Comparison of ENCODE assay signal across 1 cellular context in the genomic region with DNA sequence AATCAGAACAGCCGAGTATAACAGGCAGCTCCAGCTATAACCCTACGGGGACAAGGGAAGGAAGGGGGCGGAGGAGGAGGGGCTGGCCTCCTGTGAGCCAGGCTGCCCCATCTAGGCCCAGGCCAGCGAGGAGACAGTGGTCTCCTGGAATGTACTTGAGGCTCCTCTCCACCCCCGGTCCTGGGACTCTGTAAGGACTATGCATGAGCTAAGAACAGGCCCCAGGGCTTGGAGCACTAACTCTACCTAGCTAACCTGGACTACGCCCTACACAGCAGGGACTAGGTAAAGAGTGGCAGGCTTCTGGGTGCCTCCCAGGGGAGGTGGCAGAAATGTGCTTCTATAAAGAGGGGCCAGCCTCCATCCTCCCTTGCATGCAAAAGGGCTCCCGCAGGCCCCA.
TF ChIP-seq lines count a peak whose summit lies in the region.

No MANE protein-coding gene starts in this region.

TF ChIP-seq in GM23338, 12 proteins besides CTCF, POLR2A, EP300 and RAD21 (continued from another document):
- TF ChIP-seq, protein P1, sequence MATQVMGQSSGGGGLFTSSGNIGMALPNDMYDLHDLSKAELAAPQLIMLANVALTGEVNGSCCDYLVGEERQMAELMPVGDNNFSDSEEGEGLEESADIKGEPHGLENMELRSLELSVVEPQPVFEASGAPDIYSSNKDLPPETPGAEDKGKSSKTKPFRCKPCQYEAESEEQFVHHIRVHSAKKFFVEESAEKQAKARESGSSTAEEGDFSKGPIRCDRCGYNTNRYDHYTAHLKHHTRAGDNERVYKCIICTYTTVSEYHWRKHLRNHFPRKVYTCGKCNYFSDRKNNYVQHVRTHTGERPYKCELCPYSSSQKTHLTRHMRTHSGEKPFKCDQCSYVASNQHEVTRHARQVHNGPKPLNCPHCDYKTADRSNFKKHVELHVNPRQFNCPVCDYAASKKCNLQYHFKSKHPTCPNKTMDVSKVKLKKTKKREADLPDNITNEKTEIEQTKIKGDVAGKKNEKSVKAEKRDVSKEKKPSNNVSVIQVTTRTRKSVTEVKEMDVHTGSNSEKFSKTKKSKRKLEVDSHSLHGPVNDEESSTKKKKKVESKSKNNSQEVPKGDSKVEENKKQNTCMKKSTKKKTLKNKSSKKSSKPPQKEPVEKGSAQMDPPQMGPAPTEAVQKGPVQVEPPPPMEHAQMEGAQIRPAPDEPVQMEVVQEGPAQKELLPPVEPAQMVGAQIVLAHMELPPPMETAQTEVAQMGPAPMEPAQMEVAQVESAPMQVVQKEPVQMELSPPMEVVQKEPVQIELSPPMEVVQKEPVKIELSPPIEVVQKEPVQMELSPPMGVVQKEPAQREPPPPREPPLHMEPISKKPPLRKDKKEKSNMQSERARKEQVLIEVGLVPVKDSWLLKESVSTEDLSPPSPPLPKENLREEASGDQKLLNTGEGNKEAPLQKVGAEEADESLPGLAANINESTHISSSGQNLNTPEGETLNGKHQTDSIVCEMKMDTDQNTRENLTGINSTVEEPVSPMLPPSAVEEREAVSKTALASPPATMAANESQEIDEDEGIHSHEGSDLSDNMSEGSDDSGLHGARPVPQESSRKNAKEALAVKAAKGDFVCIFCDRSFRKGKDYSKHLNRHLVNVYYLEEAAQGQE (IDR thresholded peaks at IDR 0.05; ENCODE audit: unreplicated experiment), result no peak
- TF ChIP-seq ZNF114 (CRISPR knock-in tag; IDR thresholded peaks at IDR 0.05), result no peak
- TF ChIP-seq POLR2AphosphoS5 (IDR thresholded peaks at IDR 0.05; ENCODE audit: low read depth), result no peak
- TF ChIP-seq EZH2phosphoT487 (IDR thresholded peaks at IDR 0.05; ENCODE audit: unreplicated experiment), result no peak
- no peak for TF ChIP-seq STAT1 (IDR thresholded peaks at IDR 0.05; ENCODE audit: unreplicated experiment)
- TF ChIP-seq, protein P2, sequence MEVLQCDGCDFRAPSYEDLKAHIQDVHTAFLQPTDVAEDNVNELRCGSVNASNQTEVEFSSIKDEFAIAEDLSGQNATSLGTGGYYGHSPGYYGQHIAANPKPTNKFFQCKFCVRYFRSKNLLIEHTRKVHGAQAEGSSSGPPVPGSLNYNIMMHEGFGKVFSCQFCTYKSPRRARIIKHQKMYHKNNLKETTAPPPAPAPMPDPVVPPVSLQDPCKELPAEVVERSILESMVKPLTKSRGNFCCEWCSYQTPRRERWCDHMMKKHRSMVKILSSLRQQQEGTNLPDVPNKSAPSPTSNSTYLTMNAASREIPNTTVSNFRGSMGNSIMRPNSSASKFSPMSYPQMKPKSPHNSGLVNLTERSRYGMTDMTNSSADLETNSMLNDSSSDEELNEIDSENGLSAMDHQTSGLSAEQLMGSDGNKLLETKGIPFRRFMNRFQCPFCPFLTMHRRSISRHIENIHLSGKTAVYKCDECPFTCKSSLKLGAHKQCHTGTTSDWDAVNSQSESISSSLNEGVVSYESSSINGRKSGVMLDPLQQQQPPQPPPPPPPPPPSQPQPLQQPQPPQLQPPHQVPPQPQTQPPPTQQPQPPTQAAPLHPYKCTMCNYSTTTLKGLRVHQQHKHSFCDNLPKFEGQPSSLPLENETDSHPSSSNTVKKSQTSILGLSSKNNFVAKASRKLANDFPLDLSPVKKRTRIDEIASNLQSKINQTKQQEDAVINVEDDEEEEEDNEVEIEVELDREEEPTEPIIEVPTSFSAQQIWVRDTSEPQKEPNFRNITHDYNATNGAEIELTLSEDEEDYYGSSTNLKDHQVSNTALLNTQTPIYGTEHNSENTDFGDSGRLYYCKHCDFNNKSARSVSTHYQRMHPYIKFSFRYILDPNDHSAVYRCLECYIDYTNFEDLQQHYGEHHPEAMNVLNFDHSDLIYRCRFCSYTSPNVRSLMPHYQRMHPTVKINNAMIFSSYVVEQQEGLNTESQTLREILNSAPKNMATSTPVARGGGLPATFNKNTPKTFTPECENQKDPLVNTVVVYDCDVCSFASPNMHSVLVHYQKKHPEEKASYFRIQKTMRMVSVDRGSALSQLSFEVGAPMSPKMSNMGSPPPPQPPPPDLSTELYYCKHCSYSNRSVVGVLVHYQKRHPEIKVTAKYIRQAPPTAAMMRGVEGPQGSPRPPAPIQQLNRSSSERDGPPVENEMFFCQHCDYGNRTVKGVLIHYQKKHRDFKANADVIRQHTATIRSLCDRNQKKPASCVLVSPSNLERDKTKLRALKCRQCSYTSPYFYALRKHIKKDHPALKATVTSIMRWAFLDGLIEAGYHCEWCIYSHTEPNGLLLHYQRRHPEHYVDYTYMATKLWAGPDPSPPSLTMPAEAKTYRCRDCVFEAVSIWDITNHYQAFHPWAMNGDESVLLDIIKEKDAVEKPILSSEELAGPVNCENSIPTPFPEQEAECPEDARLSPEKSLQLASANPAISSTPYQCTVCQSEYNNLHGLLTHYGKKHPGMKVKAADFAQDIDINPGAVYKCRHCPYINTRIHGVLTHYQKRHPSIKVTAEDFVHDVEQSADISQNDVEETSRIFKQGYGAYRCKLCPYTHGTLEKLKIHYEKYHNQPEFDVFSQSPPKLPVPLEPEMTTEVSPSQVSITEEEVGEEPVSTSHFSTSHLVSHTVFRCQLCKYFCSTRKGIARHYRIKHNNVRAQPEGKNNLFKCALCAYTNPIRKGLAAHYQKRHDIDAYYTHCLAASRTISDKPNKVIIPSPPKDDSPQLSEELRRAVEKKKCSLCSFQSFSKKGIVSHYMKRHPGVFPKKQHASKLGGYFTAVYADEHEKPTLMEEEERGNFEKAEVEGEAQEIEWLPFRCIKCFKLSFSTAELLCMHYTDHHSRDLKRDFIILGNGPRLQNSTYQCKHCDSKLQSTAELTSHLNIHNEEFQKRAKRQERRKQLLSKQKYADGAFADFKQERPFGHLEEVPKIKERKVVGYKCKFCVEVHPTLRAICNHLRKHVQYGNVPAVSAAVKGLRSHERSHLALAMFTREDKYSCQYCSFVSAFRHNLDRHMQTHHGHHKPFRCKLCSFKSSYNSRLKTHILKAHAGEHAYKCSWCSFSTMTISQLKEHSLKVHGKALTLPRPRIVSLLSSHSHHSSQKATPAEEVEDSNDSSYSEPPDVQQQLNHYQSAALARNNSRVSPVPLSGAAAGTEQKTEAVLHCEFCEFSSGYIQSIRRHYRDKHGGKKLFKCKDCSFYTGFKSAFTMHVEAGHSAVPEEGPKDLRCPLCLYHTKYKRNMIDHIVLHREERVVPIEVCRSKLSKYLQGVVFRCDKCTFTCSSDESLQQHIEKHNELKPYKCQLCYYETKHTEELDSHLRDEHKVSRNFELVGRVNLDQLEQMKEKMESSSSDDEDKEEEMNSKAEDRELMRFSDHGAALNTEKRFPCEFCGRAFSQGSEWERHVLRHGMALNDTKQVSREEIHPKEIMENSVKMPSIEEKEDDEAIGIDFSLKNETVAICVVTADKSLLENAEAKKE (CRISPR knock-in tag; IDR thresholded peaks at IDR 0.05), result no peak
- TF ChIP-seq, protein P3, sequence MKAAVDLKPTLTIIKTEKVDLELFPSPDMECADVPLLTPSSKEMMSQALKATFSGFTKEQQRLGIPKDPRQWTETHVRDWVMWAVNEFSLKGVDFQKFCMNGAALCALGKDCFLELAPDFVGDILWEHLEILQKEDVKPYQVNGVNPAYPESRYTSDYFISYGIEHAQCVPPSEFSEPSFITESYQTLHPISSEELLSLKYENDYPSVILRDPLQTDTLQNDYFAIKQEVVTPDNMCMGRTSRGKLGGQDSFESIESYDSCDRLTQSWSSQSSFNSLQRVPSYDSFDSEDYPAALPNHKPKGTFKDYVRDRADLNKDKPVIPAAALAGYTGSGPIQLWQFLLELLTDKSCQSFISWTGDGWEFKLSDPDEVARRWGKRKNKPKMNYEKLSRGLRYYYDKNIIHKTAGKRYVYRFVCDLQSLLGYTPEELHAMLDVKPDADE (IDR thresholded peaks at IDR 0.05), result no peak
- TF ChIP-seq CREB1 (CRISPR knock-in tag; IDR thresholded peaks at IDR 0.05; ENCODE audit: low read depth), result no peak
- TF ChIP-seq EZH2 (IDR thresholded peaks at IDR 0.05; ENCODE audit: low read depth, unreplicated experiment), result no peak
